ENCODE assay signal across 2 cellular contexts in genomic region chr6:36813047-36813446, GRCh38. TPM values are rescaled to one million over a fixed set of nuclear protein-coding genes. Genes with fewer than 3 reads are reported as not detected.
"Had no signal": no experiment of that assay in that cellular context is flagged by ENCODE, and none has a peak within 500 bp of the region (broad histone marks: within the 10 kb centered on the region; RNA-seq: fewer than 3 reads in every experiment).

No MANE protein-coding gene starts in this region.

RNA-seq across cellular contexts. Expression of gene CPNE5, which starts 26.2 kb away (rescaled TPM):
- total RNA-seq: bronchial epithelial cell, chondrocyte had no signal
